23 cellular contexts compared by ENCODE assay signal in genomic region chr3:97841956-97842355, GRCh38.
"Had no signal": no experiment of that assay in that cellular context is flagged by ENCODE, and none has a peak within 500 bp of the region (broad histone marks: within the 10 kb centered on the region; RNA-seq: fewer than 3 reads in every experiment).

No MANE protein-coding gene starts in this region.

- H3K9me3 Mint-ChIP-seq: mesothelial cell of epicardium had no signal

- H3K27ac Mint-ChIP-seq: mesothelial cell of epicardium had no signal

- ATAC-seq: foreskin keratinocyte, heart right ventricle, left cardiac atrium, left lung, lower lobe of right lung, mucosa of descending colon had no signal

- H3K4me1 Mint-ChIP-seq: mesothelial cell of epicardium had no signal

- H3K27ac ChIP-seq: coronary artery, dorsolateral prefrontal cortex, esophagus muscularis mucosa, foreskin keratinocyte, gastroesophageal sphincter, heart right ventricle, left lung, lower lobe of right lung had no signal

- H3K9me3 ChIP-seq: esophagus muscularis mucosa, gastroesophageal sphincter, heart right ventricle, left lung, lower lobe of right lung, mucosa of descending colon had no signal

- DNase-seq: dermis blood vessel endothelial cell; dorsolateral prefrontal cortex; effector CD4-positive, alpha-beta T cell; effector memory CD4-positive, alpha-beta T cell; foreskin keratinocyte; head of caudate nucleus; heart right ventricle; hippocampal formation; left cardiac atrium; left lung; left ventricle myocardium superior; lower lobe of right lung; mesenchymal stem cell; mucosa of descending colon had no signal

- H3K4me3 Mint-ChIP-seq: mesothelial cell of epicardium had no signal

- H3K36me3 Mint-ChIP-seq: mesothelial cell of epicardium had no signal

- H3K27me3 ChIP-seq: dorsolateral prefrontal cortex, esophagus muscularis mucosa, foreskin keratinocyte, gastroesophageal sphincter, heart right ventricle, left lung had no signal

- H3K4me3 ChIP-seq: coronary artery, dorsolateral prefrontal cortex, esophagus muscularis mucosa, gastroesophageal sphincter, heart right ventricle, left lung, lower lobe of right lung, mucosa of descending colon had no signal

- FAIRE-seq: colon, endothelial cell of umbilical vein, frontal cortex, islet of Langerhans, keratinocyte had no signal

- H3K4me1 ChIP-seq: foreskin keratinocyte, left lung had no signal

- H3K36me3 ChIP-seq: left lung had no signal
